ENCODE assay signal across 2 cellular contexts in genomic region chr10:123042708-123043408, GRCh38.
TF ChIP-seq lines count a peak whose summit lies in the region.

No MANE protein-coding gene starts in this region.

TF ChIP-seq in SK-N-SH treated with all-trans-retinoic acid at 6 μM for 48 hours, 23 proteins besides CTCF, POLR2A, EP300 and RAD21 (continued from another document):
- TF ChIP-seq TSHZ2 (CRISPR knock-in tag; IDR thresholded peaks at IDR 0.05) (no peak), CSDC2 (CRISPR knock-in tag; IDR thresholded peaks at IDR 0.05) (no peak), GLIS3 (CRISPR knock-in tag; IDR thresholded peaks at IDR 0.05) (no peak), TCF4 (CRISPR knock-in tag; IDR thresholded peaks at IDR 0.05; ENCODE audit: borderline replicate concordance) (no peak), ZC3H10 (CRISPR knock-in tag; IDR thresholded peaks at IDR 0.05) (no peak), POU6F1 (CRISPR knock-in tag; IDR thresholded peaks at IDR 0.05; ENCODE audit: borderline replicate concordance, low read depth) (no peak), ZNF70 (CRISPR knock-in tag; IDR thresholded peaks at IDR 0.05) (no peak), ZNF8 (CRISPR knock-in tag; IDR thresholded peaks at IDR 0.05) (no peak), BACH2 (CRISPR knock-in tag; IDR thresholded peaks at IDR 0.05; ENCODE audit: borderline replicate concordance) (no peak), SNAI2 (CRISPR knock-in tag; IDR thresholded peaks at IDR 0.05) (no peak), ISL1 (CRISPR knock-in tag; IDR thresholded peaks at IDR 0.05) (no peak), ZFP3 (CRISPR knock-in tag; IDR thresholded peaks at IDR 0.05) (no peak), OSR1 (CRISPR knock-in tag; IDR thresholded peaks at IDR 0.05) (no peak), RARB (CRISPR knock-in tag; IDR thresholded peaks at IDR 0.05) (no peak), TOX (CRISPR knock-in tag; IDR thresholded peaks at IDR 0.05; ENCODE audit: borderline replicate concordance) (no peak), ESRRG (CRISPR knock-in tag; IDR thresholded peaks at IDR 0.05) (no peak), PPARA (CRISPR knock-in tag; IDR thresholded peaks at IDR 0.05; ENCODE audit: borderline replicate concordance) (no peak), PATZ1 (CRISPR knock-in tag; IDR thresholded peaks at IDR 0.05; ENCODE audit: borderline replicate concordance) (no peak)

TF ChIP-seq in SK-N-SH, 30 proteins besides CTCF, POLR2A, EP300 and RAD21 (continued from another document):
- TF ChIP-seq PBX3 (IDR thresholded peaks at IDR 0.05) (no peak), EZH2phosphoT487 (IDR thresholded peaks at IDR 0.05; ENCODE audit: borderline replicate concordance, low read depth) (no peak), TAF1 (IDR thresholded peaks at IDR 0.05; ENCODE audit: borderline replicate concordance, low read depth, low read length) (no peak), FOSL2 (IDR thresholded peaks at IDR 0.05; ENCODE audit: borderline replicate concordance, low read depth) (no peak), USF1 (IDR thresholded peaks at IDR 0.05; ENCODE audit: borderline replicate concordance, low read depth) (no peak), GATA2 (CRISPR knock-in tag; IDR thresholded peaks at IDR 0.05) (no peak), MEF2A (IDR thresholded peaks at IDR 0.05; ENCODE audit: borderline replicate concordance, low read depth) (no peak), TCF12 (IDR thresholded peaks at IDR 0.05) (no peak), TEAD4 (IDR thresholded peaks at IDR 0.05; ENCODE audit: borderline replicate concordance, insufficient read depth) (no peak)
